8 cellular contexts compared by ENCODE assay signal in the genomic region with DNA sequence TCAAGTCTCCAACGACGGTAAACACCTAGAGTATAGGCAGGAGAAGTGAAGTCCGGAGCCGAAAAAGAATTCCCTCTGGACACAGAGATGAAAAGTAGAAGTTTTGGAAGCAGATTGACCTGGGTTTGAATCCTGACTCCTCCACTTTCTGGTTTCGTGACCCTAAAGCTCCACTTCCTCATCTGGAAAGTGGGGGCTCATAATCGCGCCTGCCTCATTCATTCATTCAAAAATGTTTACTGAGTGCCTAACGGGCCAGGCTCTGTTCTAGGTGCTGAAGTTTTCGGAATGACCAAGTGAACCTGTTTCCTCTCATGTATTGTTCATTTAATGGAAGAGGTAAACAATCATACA. TPM values are rescaled to one million over a fixed set of nuclear protein-coding genes. Genes with fewer than 3 reads are reported as not detected.
A peak's percentile ranks its signal among the peaks of the same experiment; 100 is the strongest.
DNase-seq lines count a peak whose midpoint lies in the region; ATAC-seq, FAIRE-seq and TF ChIP-seq lines count a peak whose summit lies in the region.

No MANE protein-coding gene starts in this region.

- RAD21 ChIA-PET in GM12878 (lab: Charles Lee; ENCODE audit: unreplicated experiment): interaction anchor here (0.8 to 2.2 kb wide), 16 partner anchors 22 to 207 kb away, joined by 3 to 14 read pairs (median 5); a partner anchor contains a TSS

- FAIRE-seq in GM12878 (lab: Jason Lieb, UNC) (peak; percentile 41), RCC 7860 (lab: Jason Lieb, UNC) (no peak)

- H3K4me1 ChIP-seq in MM.1S (ENCODE audit: low read length) (0 out of 2 replicates have a peak, but pooled peaks cover 3% of the 10 kb centered on the region), GM12878 (ENCODE audit: control insufficient read depth, insufficient read depth, low read length) (peaks cover 14% of the 10 kb centered on the region)

- H3K27ac ChIP-seq in CD4-positive, alpha-beta T cell (ENCODE audit: low read depth, low read length): no peak overlapping the region
- H3K27ac ChIP-seq in MM.1S (ENCODE audit: low read length) (no peak overlapping the region), GM12878 (ENCODE audit: control insufficient read depth, insufficient read depth) (no peak overlapping the region)

- H3K9me3 Mint-ChIP-seq in CD4-positive, alpha-beta T cell: no peaks in the 10 kb centered on the region
- H3K9me3 Mint-ChIP-seq in natural killer cell: peaks cover 0 to 2% of the 10 kb centered on the region in 2 donors

- H4K20me1 ChIP-seq in MM.1S (ENCODE audit: insufficient read depth, low read length) (no peaks in the 10 kb centered on the region), GM12878 (ENCODE audit: control insufficient read depth, insufficient read depth) (no peaks in the 10 kb centered on the region)

- peak overlapping the region; percentile 77 for H3K4me2 ChIP-seq in MM.1S (ENCODE audit: low read depth, low read length)
- peak overlapping the region; percentile 23 for H3K4me2 ChIP-seq in GM12878 (ENCODE audit: control insufficient read depth, insufficient read depth)

- intact Hi-C loops in CD4-positive, alpha-beta T cell (cut with DNase I, micrococcal nuclease): no loop called here
- intact Hi-C loops in GM12878 (cut with micrococcal nuclease; ENCODE audit: unreplicated experiment): loop anchor here (10.0 kb wide), 1 partner anchor 242 kb away; a partner anchor contains a TSS
- intact Hi-C loops in natural killer cell (cut with micrococcal nuclease): loop anchor here (10.0 kb wide), 2 partner anchors 192 to 242 kb away; a partner anchor contains a TSS

- peak overlapping the region; percentile 87 for H2AFZ ChIP-seq in MM.1S (ENCODE audit: low read length)
- peak overlapping the region; percentile 93 for H2AFZ ChIP-seq in GM12878 (ENCODE audit: control insufficient read depth, low read depth, low read length)

- peaks cover 28% of the 10 kb centered on the region for H3F3A ChIP-seq in MM.1S (ENCODE audit: insufficient read depth, low read length)

- no peaks in the 10 kb centered on the region for H3K79me2 ChIP-seq in MM.1S (ENCODE audit: low read length)
- no peaks in the 10 kb centered on the region for H3K79me2 ChIP-seq in GM12878 (ENCODE audit: control insufficient read depth, insufficient read depth, low read length)

- in situ Hi-C loops in GM12878 (cut with MboI): loop anchor here (10.0 kb wide), 1 partner anchor 122 kb away; no protein-coding TSS in a partner anchor

- no peak overlapping the region; the same call in 1 of the 2 replicates for H3K9ac ChIP-seq in MM.1S (ENCODE audit: low read length)
- H3K9ac ChIP-seq in GM12878 (ENCODE audit: control insufficient read depth, insufficient read depth, low read length): peak overlapping the region; percentile 24; the same call in 1 of the 2 replicates

- DNase-seq in CD4-positive, alpha-beta T cell: no peak
- no peak for DNase-seq in MM.1S
- DNase-seq in GM12878 (ENCODE audit: low read depth, low spot score): no peak
- DNase-seq in natural killer cell: no peak
- DNase-seq in hypothalamus (lab: John Stamatoyannopoulos, UW): no peak
- DNase-seq in RCC 7860 (ENCODE audit: low spot score): no peak
- no peak for DNase-seq in AG08396 (ENCODE audit: low spot score)

- 7% methylated on average over 9 of the region's 9 CpGs for WGBS in GM12878 (ENCODE audit: insufficient coverage, insufficient replicate concordance, low lambda C conversion rate, missing lambda C conversion rate)

- peak overlapping the region; percentile 79 for H3K27ac Mint-ChIP-seq in CD4-positive, alpha-beta T cell
- peak overlapping the region; percentile 80 to 96 for H3K27ac Mint-ChIP-seq in natural killer cell

- H3K27me3 Mint-ChIP-seq in CD4-positive, alpha-beta T cell: no peaks in the 10 kb centered on the region
- H3K27me3 Mint-ChIP-seq in natural killer cell (ENCODE audit: low read depth in 2 of 2): no peaks in the 10 kb centered on the region

- peaks cover 39% of the 10 kb centered on the region for H3K4me1 Mint-ChIP-seq in CD4-positive, alpha-beta T cell (ENCODE audit: low read depth)
- peaks cover 28 to 45% of the 10 kb centered on the region in 2 donors for H3K4me1 Mint-ChIP-seq in natural killer cell

- no peaks in the 10 kb centered on the region for H3K9me3 ChIP-seq in CD4-positive, alpha-beta T cell (ENCODE audit: control insufficient read depth, low read length)
- no peaks in the 10 kb centered on the region for H3K9me3 ChIP-seq in MM.1S (replicated peaks; ENCODE audit: insufficient read depth, low read length)
- no peaks in the 10 kb centered on the region for H3K9me3 ChIP-seq in GM12878 (replicated peaks; ENCODE audit: control insufficient read depth, insufficient read depth, low read length)

- peak overlapping the region; percentile 86 for H3K4me3 Mint-ChIP-seq in CD4-positive, alpha-beta T cell
- H3K4me3 Mint-ChIP-seq in natural killer cell: peak overlapping the region; percentile 89

- TF ChIP-seq EP300 in GM12878 (IDR thresholded peaks at IDR 0.05; ENCODE audit: borderline replicate concordance in 1 of 2, control insufficient read depth in 1 of 2, low read depth in 2 of 2, low read length in 2 of 2): no peak

- SMC1A ChIA-PET in GM12878 (lab: Charles Lee; ENCODE audit: uncharacterized antibody, unreplicated experiment): interaction anchor here (1.1 to 3.1 kb wide), 11 partner anchors 17 to 207 kb away, joined by 3 to 11 read pairs (median 3); a partner anchor contains a TSS

- no peak for ATAC-seq in CD4-positive, alpha-beta T cell (ENCODE audit: poor library complexity)
- ATAC-seq in GM12878 (no peak), natural killer cell (no peak), GM21717 (IDR thresholded peaks at IDR 0.05; ENCODE audit: unreplicated experiment) (no peak)

- H3K4me3 ChIP-seq in MM.1S (ENCODE audit: low read length): peak overlapping the region; percentile 66
- peak overlapping the region; percentile 63; the same call in 1 of the 2 replicates for H3K4me3 ChIP-seq in GM12878

- TF ChIP-seq POLR2A in GM12878 (IDR thresholded peaks at IDR 0.05; ENCODE audit: low read depth, low read length): no peak

- H3K36me3 ChIP-seq in MM.1S (replicated peaks; ENCODE audit: insufficient read depth, low read length) (no peaks in the 10 kb centered on the region), GM12878 (ENCODE audit: control insufficient read depth in 2 of 2, insufficient read depth in 2 of 2, low read length in 1 of 2) (no peaks in the 10 kb centered on the region)

- no TSS peak for BruUV-seq in GM12878 (replicated peaks; lab: Mats Ljungman, UMichigan)

- H3K9me2 ChIP-seq in MM.1S (replicated peaks; ENCODE audit: insufficient read depth, low read length): no peaks in the 10 kb centered on the region

- no peaks in the 10 kb centered on the region for H3K36me3 Mint-ChIP-seq in CD4-positive, alpha-beta T cell (ENCODE audit: low read depth)
- H3K36me3 Mint-ChIP-seq in natural killer cell: no peaks in the 10 kb centered on the region

- POLR2A ChIA-PET in CD4-positive, alpha-beta T cell (lab: Charles Lee): interaction anchor here (1.0 to 1.3 kb wide), 7 partner anchors 22 to 256 kb away, joined by 3 to 4 read pairs (median 4); a partner anchor contains a TSS
- POLR2A ChIA-PET in GM12878 (lab: Charles Lee): interaction anchor here (0.6 to 1.3 kb wide), 13 partner anchors 9 to 177 kb away, joined by 3 to 9 read pairs (median 4); a partner anchor contains a TSS

- no peaks in the 10 kb centered on the region for H3K27me3 ChIP-seq in CD4-positive, alpha-beta T cell (ENCODE audit: control insufficient read depth, insufficient read depth, low read length)
- H3K27me3 ChIP-seq in MM.1S (replicated peaks; ENCODE audit: insufficient read depth, low read length) (peaks cover 6% of the 10 kb centered on the region; the same call in 1 of the 2 replicates), GM12878 (replicated peaks in 1 of 2; ENCODE audit: control insufficient read depth in 2 of 2, insufficient read depth in 2 of 2, low read length in 1 of 2) (no peaks in the 10 kb centered on the region)

- no peak for TF ChIP-seq CTCF in CD4-positive, alpha-beta T cell (IDR thresholded peaks at IDR 0.05)
- TF ChIP-seq CTCF in MM.1S (IDR thresholded peaks at IDR 0.05; ENCODE audit: low read length): no peak
- no peak for TF ChIP-seq CTCF in GM12878 (IDR thresholded peaks at IDR 0.05 in 2 of 3, conservative IDR thresholded peaks at IDR 0.05 in 1 of 3; ENCODE audit: control insufficient read depth in 2 of 3, extremely low read depth in 1 of 3, insufficient read depth in 1 of 3, low read depth in 3 of 3, low read length in 3 of 3)
- no peak for TF ChIP-seq CTCF in natural killer cell (IDR thresholded peaks at IDR 0.05)

- TF ChIP-seq RAD21 in GM12878 (IDR thresholded peaks at IDR 0.05; ENCODE audit: insufficient read depth, low read depth, low read length): no peak

- CTCF ChIA-PET in CD4-positive, alpha-beta T cell (lab: Charles Lee): interaction anchor here (1.1 to 1.9 kb wide), 3 partner anchors 35 to 207 kb away, joined by 4 to 8 read pairs (median 4); a partner anchor contains a TSS
- CTCF ChIA-PET in GM12878 (lab: Yijun Ruan, JAX): interaction anchor here (0.6 to 1.7 kb wide), 13 partner anchors 16 to 207 kb away, joined by 3 to 15 read pairs (median 5); a partner anchor contains a TSS

RNA-seq across cellular contexts. Expression of a gene that starts 7.1 kb away (rescaled TPM):
- 10 to 100 TPM; 29.2 to 30.4 TPM for total RNA-seq in CD4-positive, alpha-beta T cell
- 163 and 188 TPM in 2 replicates for total RNA-seq in GM12878 (2013; cell fraction: nucleolus; rRNA removed)
- total RNA-seq in GM12878 (2014; rRNA removed): 44.0 and 46.7 TPM in 2 replicates
- total RNA-seq in GM12878 (2014; rRNA removed; fragmentation: Illumina TruSeq; extraction: Trizol): 23.4 and 23.8 TPM in 2 replicates
- total RNA-seq in GM12878 (2021): 64.0 and 72.2 TPM in 2 replicates
- 29.8 TPM for polyA plus RNA-seq in GM12878 (2011; ENCODE audit: low read depth)
- polyA plus RNA-seq in GM12878 (2011; rRNA removed): 28.4 and 47.7 TPM in 2 replicates
- polyA plus RNA-seq in GM12878 (2011; cell fraction: cytosol; rRNA removed): 56.3 and 65.9 TPM in 2 replicates
- polyA plus RNA-seq in GM12878 (2011; cell fraction: nucleus; rRNA removed): 324 and 327 TPM in 2 replicates
- 60.4 and 77.9 TPM in 2 replicates for polyA plus RNA-seq in GM12878 (2012)
- 18.2 and 25.3 TPM in 2 replicates for polyA plus RNA-seq in GM12878 (2014; fragmentation: Illumina TruSeq; extraction: Trizol)
- polyA plus RNA-seq in GM12878 (2014; fragmentation: Nextera tagmentation; extraction: Ambion mirVana): 1 to 10 TPM; 1.6 to 2.2 TPM
- 56.1 and 56.6 TPM in 2 replicates for polyA plus RNA-seq in GM12878 (2014; rRNA removed)
- 10 to 100 TPM; 27.4 to 27.6 TPM for polyA plus RNA-seq in GM12878 (2016; fragmentation: Nextera tagmentation; extraction: Ambion mirVana)
- 48.7 and 64.3 TPM in 2 replicates for polyA minus RNA-seq in GM12878 (2011; rRNA and poly(A)+ RNA removed)
- polyA minus RNA-seq in GM12878 (2011; cell fraction: cytosol; rRNA and poly(A)+ RNA removed): 22.5 and 26.9 TPM in 2 replicates
- 71.6 and 94.8 TPM in 2 replicates for polyA minus RNA-seq in GM12878 (2011; cell fraction: nucleus; rRNA and poly(A)+ RNA removed)
- 100 to 1,000 TPM; 112 to 136 (median 117) TPM for total RNA-seq in natural killer cell

RNA-seq across cellular contexts. Expression of a gene that starts 21.7 kb away (rescaled TPM):
- 1 to 10 TPM; 2.4 to 3.0 TPM for total RNA-seq in CD4-positive, alpha-beta T cell
- 85.9 and 95.2 TPM in 2 replicates for total RNA-seq in GM12878 (2013; cell fraction: nucleolus; rRNA removed)
- total RNA-seq in GM12878 (2014; rRNA removed): 14.5 and 17.8 TPM in 2 replicates
- 17.9 and 18.0 TPM in 2 replicates for total RNA-seq in GM12878 (2014; rRNA removed; fragmentation: Illumina TruSeq; extraction: Trizol)
- total RNA-seq in GM12878 (2021): 22.1 and 25.6 TPM in 2 replicates
- polyA plus RNA-seq in GM12878 (2011; ENCODE audit: low read depth): 19.2 TPM
- 12.3 and 13.8 TPM in 2 replicates for polyA plus RNA-seq in GM12878 (2011; rRNA removed)
- 9.7 and 14.7 TPM in 2 replicates for polyA plus RNA-seq in GM12878 (2011; cell fraction: cytosol; rRNA removed)
- polyA plus RNA-seq in GM12878 (2011; cell fraction: nucleus; rRNA removed): 121 and 135 TPM in 2 replicates
- 31.5 and 53.5 TPM in 2 replicates for polyA plus RNA-seq in GM12878 (2012)
- polyA plus RNA-seq in GM12878 (2014; fragmentation: Illumina TruSeq; extraction: Trizol): 10.5 and 13.6 TPM in 2 replicates
- polyA plus RNA-seq in GM12878 (2014; fragmentation: Nextera tagmentation; extraction: Ambion mirVana): 1 to 10 TPM; 1.7 TPM
- 26.3 and 27.1 TPM in 2 replicates for polyA plus RNA-seq in GM12878 (2014; rRNA removed)
- 1 to 10 TPM; 4.2 to 5.4 TPM for polyA plus RNA-seq in GM12878 (2016; fragmentation: Nextera tagmentation; extraction: Ambion mirVana)
- polyA minus RNA-seq in GM12878 (2011; rRNA and poly(A)+ RNA removed): 19.0 and 34.2 TPM in 2 replicates
- 7.2 and 8.6 TPM in 2 replicates for polyA minus RNA-seq in GM12878 (2011; cell fraction: cytosol; rRNA and poly(A)+ RNA removed)
- polyA minus RNA-seq in GM12878 (2011; cell fraction: nucleus; rRNA and poly(A)+ RNA removed): 47.6 and 63.2 TPM in 2 replicates
- total RNA-seq in natural killer cell: 10 to 100 TPM; 20.7 to 24.5 (median 21.5) TPM

RNA-seq across cellular contexts. Expression of a gene that starts 44.3 kb away (rescaled TPM):
- not detected for total RNA-seq in CD4-positive, alpha-beta T cell
- total RNA-seq in GM12878 (2013; cell fraction: nucleolus; rRNA removed): 0.10 TPM in 1 of 2 replicates, not detected in the other
- total RNA-seq in GM12878 (2014; rRNA removed): not detected in 2 replicates
- total RNA-seq in GM12878 (2014; rRNA removed; fragmentation: Illumina TruSeq; extraction: Trizol): not detected in 2 replicates
- not detected in 2 replicates for total RNA-seq in GM12878 (2021)
- not detected for polyA plus RNA-seq in GM12878 (2011; ENCODE audit: low read depth)
- polyA plus RNA-seq in GM12878 (2011; rRNA removed): not detected in 2 replicates
- polyA plus RNA-seq in GM12878 (2011; cell fraction: cytosol; rRNA removed): 0.07 TPM in 1 of 2 replicates, not detected in the other
- 0.12 and 0.13 TPM in 2 replicates for polyA plus RNA-seq in GM12878 (2011; cell fraction: nucleus; rRNA removed)
- not detected in 2 replicates for polyA plus RNA-seq in GM12878 (2012)
- polyA plus RNA-seq in GM12878 (2014; fragmentation: Illumina TruSeq; extraction: Trizol): not detected in 2 replicates
- polyA plus RNA-seq in GM12878 (2014; fragmentation: Nextera tagmentation; extraction: Ambion mirVana): not detected
- 0.03 TPM in 1 of 2 replicates, not detected in the other for polyA plus RNA-seq in GM12878 (2014; rRNA removed)
- polyA plus RNA-seq in GM12878 (2016; fragmentation: Nextera tagmentation; extraction: Ambion mirVana): not detected
- polyA minus RNA-seq in GM12878 (2011; rRNA and poly(A)+ RNA removed): not detected in 2 replicates
- polyA minus RNA-seq in GM12878 (2011; cell fraction: cytosol; rRNA and poly(A)+ RNA removed): not detected in 2 replicates
- polyA minus RNA-seq in GM12878 (2011; cell fraction: nucleus; rRNA and poly(A)+ RNA removed): not detected in 2 replicates
- under 1 TPM in 2 of 3 donors, not detected in 1; 0.12 to 0.13 TPM for total RNA-seq in natural killer cell

RNA-seq across cellular contexts. Expression of a gene that starts 45.4 kb away (rescaled TPM):
- total RNA-seq in CD4-positive, alpha-beta T cell: 100 to 1,000 TPM; 367 to 369 TPM
- total RNA-seq in GM12878 (2013; cell fraction: nucleolus; rRNA removed): 19.1 and 20.3 TPM in 2 replicates
- total RNA-seq in GM12878 (2014; rRNA removed) (600 and 677 TPM in 2 replicates), GM12878 (2014; rRNA removed; fragmentation: Illumina TruSeq; extraction: Trizol) (526 and 536 TPM in 2 replicates), GM12878 (2021) (806 and 844 TPM in 2 replicates), natural killer cell (100 to 1,000 TPM; 212 to 252 (median 241) TPM)
- 1,217 TPM for polyA plus RNA-seq in GM12878 (2011; ENCODE audit: low read depth)
- polyA plus RNA-seq in GM12878 (2011; rRNA removed) (939 and 1,096 TPM in 2 replicates), GM12878 (2014; fragmentation: Illumina TruSeq; extraction: Trizol) (529 and 569 TPM in 2 replicates), GM12878 (2014; fragmentation: Nextera tagmentation; extraction: Ambion mirVana) (1,000 to 10,000 TPM; 3,237 to 3,621 TPM), GM12878 (2014; rRNA removed) (736 and 920 TPM in 2 replicates), GM12878 (2016; fragmentation: Nextera tagmentation; extraction: Ambion mirVana) (1,000 to 10,000 TPM; 1,262 to 1,451 TPM)
- 658 and 666 TPM in 2 replicates for polyA plus RNA-seq in GM12878 (2011; cell fraction: cytosol; rRNA removed)
- 281 and 330 TPM in 2 replicates for polyA plus RNA-seq in GM12878 (2011; cell fraction: nucleus; rRNA removed)
- 408 and 604 TPM in 2 replicates for polyA plus RNA-seq in GM12878 (2012)
- polyA minus RNA-seq in GM12878 (2011; rRNA and poly(A)+ RNA removed): 108 and 145 TPM in 2 replicates
- 68.6 and 75.2 TPM in 2 replicates for polyA minus RNA-seq in GM12878 (2011; cell fraction: cytosol; rRNA and poly(A)+ RNA removed)
- polyA minus RNA-seq in GM12878 (2011; cell fraction: nucleus; rRNA and poly(A)+ RNA removed): 41.1 and 50.2 TPM in 2 replicates

RNA-seq across cellular contexts. Expression of a gene that starts 46.1 kb away (rescaled TPM):
- total RNA-seq in CD4-positive, alpha-beta T cell: 1 to 10 TPM; 3.7 to 5.0 TPM
- total RNA-seq in GM12878 (2013; cell fraction: nucleolus; rRNA removed): 10.1 and 11.3 TPM in 2 replicates
- total RNA-seq in GM12878 (2014; rRNA removed) (17.5 and 19.4 TPM in 2 replicates), GM12878 (2014; rRNA removed; fragmentation: Illumina TruSeq; extraction: Trizol) (6.9 and 7.6 TPM in 2 replicates), GM12878 (2021) (22.6 and 23.9 TPM in 2 replicates), natural killer cell (10 to 100 TPM in 2 of 3 donors, 1 to 10 TPM in 1; 8.7 to 11.5 (median 10.0) TPM)
- 8.6 TPM for polyA plus RNA-seq in GM12878 (2011; ENCODE audit: low read depth)
- polyA plus RNA-seq in GM12878 (2011; rRNA removed) (6.1 and 11.3 TPM in 2 replicates), GM12878 (2014; fragmentation: Illumina TruSeq; extraction: Trizol) (7.4 and 9.0 TPM in 2 replicates), GM12878 (2014; fragmentation: Nextera tagmentation; extraction: Ambion mirVana) (1 to 10 TPM; 1.1 to 1.7 TPM), GM12878 (2014; rRNA removed) (21.0 and 24.1 TPM in 2 replicates), GM12878 (2016; fragmentation: Nextera tagmentation; extraction: Ambion mirVana) (10 to 100 TPM; 11.1 to 12.6 TPM)
- polyA plus RNA-seq in GM12878 (2011; cell fraction: cytosol; rRNA removed): 21.2 and 21.3 TPM in 2 replicates
- 61.2 and 61.4 TPM in 2 replicates for polyA plus RNA-seq in GM12878 (2011; cell fraction: nucleus; rRNA removed)
- polyA plus RNA-seq in GM12878 (2012): 13.0 and 16.8 TPM in 2 replicates
- polyA minus RNA-seq in GM12878 (2011; rRNA and poly(A)+ RNA removed): 9.5 and 15.0 TPM in 2 replicates
- 6.7 and 7.9 TPM in 2 replicates for polyA minus RNA-seq in GM12878 (2011; cell fraction: cytosol; rRNA and poly(A)+ RNA removed)
- 9.9 and 10.3 TPM in 2 replicates for polyA minus RNA-seq in GM12878 (2011; cell fraction: nucleus; rRNA and poly(A)+ RNA removed)

Comparison
In these comparisons a context has a peak if more than half of its experiments do, and no peak if none do; other contexts are left out.
1. intact Hi-C loops: an anchor here in GM12878 (10.0 kb wide) and natural killer cell (10.0 kb wide); none called in CD4-positive, alpha-beta T cell.